Comparison of ENCODE assay signal across 1 cellular context in genomic region chr4:140710784-140711622, GRCh38.
TF ChIP-seq lines count a peak whose summit lies in the region.

No MANE protein-coding gene starts in this region.

TF ChIP-seq in HepG2, 621 proteins besides CTCF, POLR2A, EP300 and RAD21 (continued from another document):
- no peak for TF ChIP-seq ZNF281 (CRISPR knock-in tag; IDR thresholded peaks at IDR 0.05; ENCODE audit: borderline replicate concordance)
- TF ChIP-seq UBTF (CRISPR knock-in tag; IDR thresholded peaks at IDR 0.05), result no peak
- TF ChIP-seq TFAP4 (IDR thresholded peaks at IDR 0.05; ENCODE audit: borderline replicate concordance, low read depth), result 0 out of 2 replicates have a peak, but pooled peaks have one; percentile 44
- peak; percentile 32; the same call in 1 of the 2 replicates for TF ChIP-seq POGZ (CRISPR knock-in tag; IDR thresholded peaks at IDR 0.05)
- no peak for TF ChIP-seq MAZ (IDR thresholded peaks at IDR 0.05; ENCODE audit: borderline replicate concordance, low read depth, low read length)
- TF ChIP-seq MAZ (CRISPR knock-in tag; IDR thresholded peaks at IDR 0.05; ENCODE audit: low read depth), result no peak
- TF ChIP-seq HMG20B (CRISPR knock-in tag; conservative IDR thresholded peaks at IDR 0.05), result no peak
- TF ChIP-seq ZNF761 (CRISPR knock-in tag; conservative IDR thresholded peaks at IDR 0.05), result 0 out of 2 replicates have a peak, but pooled peaks have one; percentile 48
- no peak for TF ChIP-seq KDM2A (CRISPR knock-in tag; IDR thresholded peaks at IDR 0.05; ENCODE audit: borderline replicate concordance, low read depth)
- 0 out of 2 replicates have a peak, but pooled peaks have one; percentile 53 for TF ChIP-seq ZNF670 (CRISPR knock-in tag; IDR thresholded peaks at IDR 0.05; ENCODE audit: borderline replicate concordance)
- no peak for TF ChIP-seq CERS6 (CRISPR knock-in tag; IDR thresholded peaks at IDR 0.05)
- 0 out of 2 replicates have a peak, but pooled peaks have one; percentile 11 for TF ChIP-seq ZNF629 (CRISPR knock-in tag; conservative IDR thresholded peaks at IDR 0.05)
- no peak for TF ChIP-seq ATF6 (CRISPR knock-in tag; conservative IDR thresholded peaks at IDR 0.05)
- no peak for TF ChIP-seq ZHX1 (CRISPR knock-in tag; IDR thresholded peaks at IDR 0.05; ENCODE audit: low read depth)
- no peak for TF ChIP-seq ARHGAP35 (CRISPR knock-in tag; IDR thresholded peaks at IDR 0.05; ENCODE audit: borderline replicate concordance)
- TF ChIP-seq BRF2 (CRISPR knock-in tag; IDR thresholded peaks at IDR 0.05), result peak; percentile 43; the same call in 1 of the 2 replicates
- TF ChIP-seq ZBTB2 (CRISPR knock-in tag; IDR thresholded peaks at IDR 0.05; ENCODE audit: low read depth), result no peak
- TF ChIP-seq ZNF792 (CRISPR knock-in tag; IDR thresholded peaks at IDR 0.05), result no peak; the same call in 1 of the 2 replicates
- no peak for TF ChIP-seq MXD4 (CRISPR knock-in tag; IDR thresholded peaks at IDR 0.05)
- TF ChIP-seq ZNF652 (CRISPR knock-in tag; IDR thresholded peaks at IDR 0.05; ENCODE audit: borderline replicate concordance, low read depth), result no peak
- no peak for TF ChIP-seq ZNF549 (CRISPR knock-in tag; IDR thresholded peaks at IDR 0.05)
- TF ChIP-seq NR0B2 (CRISPR knock-in tag; IDR thresholded peaks at IDR 0.05), result no peak
- TF ChIP-seq ZNF557 (CRISPR knock-in tag; IDR thresholded peaks at IDR 0.05), result no peak
- no peak for TF ChIP-seq CREBL2 (CRISPR knock-in tag; IDR thresholded peaks at IDR 0.05; ENCODE audit: borderline replicate concordance)
- no peak for TF ChIP-seq NPAS2 (CRISPR knock-in tag; IDR thresholded peaks at IDR 0.05; ENCODE audit: borderline replicate concordance)
TF ChIP-seq in HepG2: peak in this region for 85.
